Comparison of ENCODE assay signal across 10 cellular contexts in the genomic region with DNA sequence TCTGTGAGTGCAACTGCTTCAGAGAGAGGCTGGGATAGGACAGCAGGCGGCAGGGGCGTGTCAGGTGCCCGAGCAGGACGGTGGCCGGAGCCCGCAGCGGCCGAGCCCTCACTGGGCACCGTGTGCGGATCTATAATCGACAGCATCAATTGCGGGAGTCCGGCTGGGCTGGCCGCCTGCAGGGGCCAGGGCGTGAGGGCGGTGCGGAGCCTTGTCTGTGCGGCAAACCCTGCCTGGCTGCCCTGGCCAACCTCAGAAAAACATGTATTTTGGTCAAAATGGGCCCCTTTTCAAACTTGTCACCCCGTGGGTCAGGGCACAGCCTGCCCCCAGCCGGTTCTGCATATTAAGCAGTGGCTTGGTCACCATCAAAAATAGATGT.
A peak's percentile ranks its signal among the peaks of the same experiment; 100 is the strongest.
DNase-seq lines count a peak whose midpoint lies in the region; ATAC-seq, FAIRE-seq and TF ChIP-seq lines count a peak whose summit lies in the region.
"Had no signal": no experiment of that assay in that cellular context is flagged by ENCODE, and none has a peak within 500 bp of the region (broad histone marks: within the 10 kb centered on the region; RNA-seq: fewer than 3 reads in every experiment).

No MANE protein-coding gene starts in this region.

- peaks cover 12% of the 10 kb centered on the region for H3K36me3 Mint-ChIP-seq in T-cell

- H3K4me3 Mint-ChIP-seq in T-cell: peak overlapping the region; percentile 31 to 76 (median 62)

- CTCF ChIA-PET in T-cell (lab: Charles Lee): no interaction called here

- H3K9ac ChIP-seq in kidney (ENCODE audit: low read length in 2 of 2): peak overlapping the region in 1 of 2 donors; percentile 26

- peaks cover 0 to 8% of the 10 kb centered on the region in 2 donors for H3K4me1 ChIP-seq in kidney (ENCODE audit: control insufficient read depth in 1 of 2, insufficient read depth in 1 of 2, low read depth in 1 of 2, low read length in 2 of 2)

- no peak for FAIRE-seq in kidney (lab: Jason Lieb, UNC)

- H3K27ac Mint-ChIP-seq in T-cell: no peak overlapping the region

- H3K27ac ChIP-seq in kidney (ENCODE audit: low read depth in 2 of 2, low read length in 2 of 2): no peak overlapping the region
- H3K27ac ChIP-seq in skin epidermis: no peak overlapping the region
- H3K27ac ChIP-seq: 22Rv1 had no signal

- no peak for TF ChIP-seq CTCF in kidney (IDR thresholded peaks at IDR 0.05; ENCODE audit: borderline replicate concordance, extremely low read depth, insufficient read depth)

- H3K4me1 Mint-ChIP-seq in T-cell: peaks cover 0 to 3% (median 0%) of the 10 kb centered on the region in 3 donors

- H3K9me3 Mint-ChIP-seq in T-cell: no peaks in the 10 kb centered on the region

- ATAC-seq in T-cell (replicated peaks in 1 of 4) (no peak), HG02798 (IDR thresholded peaks at IDR 0.05; ENCODE audit: poor library complexity, unreplicated experiment) (no peak)

- H3K36me3 ChIP-seq in kidney (ENCODE audit: control insufficient read depth in 1 of 2, insufficient read depth in 2 of 2, low read length in 2 of 2): no peaks in the 10 kb centered on the region

- intact Hi-C loops in kidney (cut with DNase I): no loop called here

- H3K9me3 ChIP-seq in kidney (ENCODE audit: control insufficient read depth in 1 of 2, low read length in 2 of 2): no peaks in the 10 kb centered on the region

- peak; percentile 51 for DNase-seq in DMS53 (lab: John Stamatoyannopoulos, UW)
- DNase-seq in DMS53 treated with DMSO at 0.1 percent for 48 hours (lab: John Stamatoyannopoulos, UW; ENCODE audit: unreplicated experiment): no peak
- DNase-seq in T-cell: peak in 3 of 34 experiments; percentile 0 to 3 (median 0)
- DNase-seq in kidney: peak; percentile 78
- DNase-seq in DMS 273 (lab: John Stamatoyannopoulos, UW; ENCODE audit: unreplicated experiment): no peak
- no peak for DNase-seq in stimulated activated naive CD4-positive, alpha-beta T cell treated with Interleukin-2 at 50 U/mL for 16 hours (lab: John Stamatoyannopoulos, UW)
- DNase-seq: NCI-H2107 had no signal

- POLR2A ChIA-PET in T-cell (lab: Charles Lee): no interaction called here

- H3K27me3 Mint-ChIP-seq in T-cell: peaks cover 0 to 3% of the 10 kb centered on the region in 2 donors

- H3K4me3 ChIP-seq in kidney (ENCODE audit: low read length in 2 of 2) (peak overlapping the region in 1 of 2 donors; percentile 64), skin epidermis (peak overlapping the region in 6 of 7 experiments; percentile 23 to 41 (median 29))

Comparison
In these comparisons a context has a peak if more than half of its experiments do, and no peak if none do; other contexts are left out.
1. DNase-seq: peak in DMS53 (single experiment) and kidney (single experiment); none in DMS53 treated with DMSO at 0.1 percent for 48 hours (single experiment), DMS 273 (single experiment) and stimulated activated naive CD4-positive, alpha-beta T cell treated with Interleukin-2 at 50 U/mL for 16 hours (single experiment).